In genomic region chr7:2862831-2863361, GRCh38 we compare ENCODE assay signal across 8 cellular contexts. TPM values are rescaled to one million over a fixed set of nuclear protein-coding genes. Genes with fewer than 3 reads are reported as not detected.
A peak's percentile ranks its signal among the peaks of the same experiment; 100 is the strongest.
DNase-seq lines count a peak whose midpoint lies in the region; ATAC-seq and TF ChIP-seq lines count a peak whose summit lies in the region.

No MANE protein-coding gene starts in this region.

- POLR2A ChIA-PET in PC-3 (lab: Charles Lee; ENCODE audit: unreplicated experiment) = no interaction called here

- intact Hi-C loops in PC-3 (cut with micrococcal nuclease) = loop anchor here (1.0 to 10.0 kb wide), 3 partner anchors 105 to 442 kb away; partner anchors contain the start of gene SDK1
- intact Hi-C loops in psoas muscle (cut with DNase I) = loop anchor here in 1 of 2 donors (10.0 kb wide), 1 partner anchor 1032 kb away; no protein-coding TSS in a partner anchor

- TF ChIP-seq CTCF in PC-3 (conservative IDR thresholded peaks at IDR 0.05; ENCODE audit: low read depth, low read length) = no peak
- no peak for TF ChIP-seq CTCF in coronary artery (IDR thresholded peaks at IDR 0.05)
- no peak for TF ChIP-seq CTCF in psoas muscle (IDR thresholded peaks at IDR 0.05)

- H3K4me3 ChIP-seq in PC-3 (ENCODE audit: low read length) = peak overlapping the region; percentile 54
- H3K4me3 ChIP-seq in coronary artery = peak overlapping the region; percentile 62
- H3K4me3 ChIP-seq in psoas muscle = no peak overlapping the region

- H2AFZ ChIP-seq in PC-3 (ENCODE audit: low read length) = no peak overlapping the region

- H3F3A ChIP-seq in PC-3 (ENCODE audit: low read length, unreplicated experiment) = no peaks in the 10 kb centered on the region

- no peak for ATAC-seq in PC-3
- ATAC-seq in psoas muscle = no peak
- ATAC-seq in GM18909 (IDR thresholded peaks at IDR 0.05; ENCODE audit: poor library complexity, unreplicated experiment) = no peak
- ATAC-seq in HG02938 (IDR thresholded peaks at IDR 0.05; ENCODE audit: unreplicated experiment) = no peak

- DNase-seq in ELR (ENCODE audit: low read depth) (peak; percentile 59), PC-3 (peak; percentile 23), coronary artery (ENCODE audit: low spot score) (no peak), psoas muscle (peak in 1 of 2 donors; percentile 23), DMS153 treated with DMSO at 0.1 percent for 48 hours (lab: John Stamatoyannopoulos, UW; ENCODE audit: unreplicated experiment) (no peak)
- DNase-seq in activated CD4-positive, alpha-beta T cell treated with anti-CD3 and anti-CD28 coated beads for 48 hours = no peak

- H3K27me3 ChIP-seq in PC-3 (ENCODE audit: low read length) (no peaks in the 10 kb centered on the region), psoas muscle (ENCODE audit: insufficient read depth in 3 of 3, low read length in 2 of 3) (peaks cover 0 to 3% (median 0%) of the 10 kb centered on the region in 3 donors)

- H3K4me2 ChIP-seq in PC-3 (ENCODE audit: low read length) = peak overlapping the region; percentile 77

- no peaks in the 10 kb centered on the region for H3K79me2 ChIP-seq in PC-3 (ENCODE audit: low read length)

- TSS peak; percentile 93 for BruUV-seq in PC-3 (replicated peaks; lab: Mats Ljungman, UMichigan)

- peak overlapping the region; percentile 83 for H3K9ac ChIP-seq in PC-3 (ENCODE audit: low read length)

- CTCF ChIA-PET in PC-3 (lab: Charles Lee) = no interaction called here

- H3K27ac ChIP-seq in PC-3 (ENCODE audit: low read length) = peak overlapping the region; percentile 97
- H3K27ac ChIP-seq in coronary artery = peak overlapping the region; percentile 88 to 98
- H3K27ac ChIP-seq in psoas muscle = peak overlapping the region; percentile 74

- peaks cover 23% of the 10 kb centered on the region for H3K4me1 ChIP-seq in PC-3 (ENCODE audit: insufficient read depth, low read length)
- peaks cover 15% of the 10 kb centered on the region for H3K4me1 ChIP-seq in psoas muscle

- WGBS in psoas muscle, 3 donors = 86 to 92% (median 87%) methylated on average over 22 of the region's 22 CpGs

- H3K9me3 ChIP-seq in PC-3 (ENCODE audit: low read length) (no peaks in the 10 kb centered on the region), psoas muscle (no peaks in the 10 kb centered on the region)

- H4K20me1 ChIP-seq in PC-3 (ENCODE audit: low read length) = no peaks in the 10 kb centered on the region

- H3K36me3 ChIP-seq in PC-3 (ENCODE audit: low read depth, low read length) = no peaks in the 10 kb centered on the region
- H3K36me3 ChIP-seq in psoas muscle (ENCODE audit: insufficient read depth in 1 of 2, low read depth in 1 of 2) = no peaks in the 10 kb centered on the region

- no peaks in the 10 kb centered on the region for H3K9me2 ChIP-seq in PC-3 (replicated peaks; ENCODE audit: low read length)

RNA-seq across cellular contexts. Expression of gene GNA12, which starts 18.8 kb away (rescaled TPM):
- total RNA-seq in PC-3 (2014; rRNA removed) (15.0 and 26.8 TPM in 2 replicates), psoas muscle (10 to 100 TPM; 14.6 to 20.2 (median 15.0) TPM)
- polyA plus RNA-seq in psoas muscle = 10 to 100 TPM in 2 of 3 donors, 1 to 10 TPM in 1; 7.1 to 19.3 (median 17.6) TPM

Comparison
In these comparisons a context has a peak if more than half of its experiments do, and no peak if none do; other contexts are left out.
1. DNase-seq: peak in ELR (single experiment) and PC-3 (single experiment); none in coronary artery (single experiment), activated CD4-positive, alpha-beta T cell treated with anti-CD3 and anti-CD28 coated beads for 48 hours (single experiment) and DMS153 treated with DMSO at 0.1 percent for 48 hours (single experiment).
2. Peak in every context shown above with its lines, with median percentiles within 50 percentile points of each other: H3K27ac ChIP-seq.